In the genomic region with DNA sequence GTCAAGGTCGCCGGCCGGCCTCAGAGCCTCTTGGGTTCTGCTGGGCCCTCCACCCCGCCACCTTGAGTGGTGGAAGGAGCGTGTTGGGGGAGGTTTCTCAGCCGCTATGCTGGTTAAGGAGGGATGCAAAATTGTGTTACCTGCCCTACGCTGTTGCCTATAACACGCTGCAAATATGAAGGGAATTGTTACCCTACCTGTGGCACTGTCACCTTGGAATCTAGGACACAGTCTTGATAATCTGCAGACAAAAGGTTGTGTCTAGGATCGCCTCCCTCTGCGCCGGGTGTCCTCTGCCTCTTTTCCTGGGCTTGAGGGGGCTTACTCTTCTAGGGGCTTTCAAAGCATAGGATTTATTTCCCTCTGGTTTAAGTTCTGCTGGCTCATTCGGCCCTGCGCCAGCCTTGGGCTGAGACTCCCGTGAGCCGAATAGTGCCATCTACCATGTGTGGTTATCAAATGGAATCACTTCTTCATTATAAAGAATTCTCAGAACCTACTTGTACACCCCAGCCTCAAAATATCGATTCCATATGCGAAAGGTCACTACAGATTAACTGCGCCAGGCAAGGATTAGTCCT, we compare ENCODE assay signal across 2 cellular contexts.
TF ChIP-seq lines count a peak whose summit lies in the region.

No MANE protein-coding gene starts in this region.

TF ChIP-seq in K562, 482 proteins besides CTCF, POLR2A, EP300 and RAD21:
- TF ChIP-seq BCOR (IDR thresholded peaks at IDR 0.05), result no peak
- TF ChIP-seq, protein P1, sequence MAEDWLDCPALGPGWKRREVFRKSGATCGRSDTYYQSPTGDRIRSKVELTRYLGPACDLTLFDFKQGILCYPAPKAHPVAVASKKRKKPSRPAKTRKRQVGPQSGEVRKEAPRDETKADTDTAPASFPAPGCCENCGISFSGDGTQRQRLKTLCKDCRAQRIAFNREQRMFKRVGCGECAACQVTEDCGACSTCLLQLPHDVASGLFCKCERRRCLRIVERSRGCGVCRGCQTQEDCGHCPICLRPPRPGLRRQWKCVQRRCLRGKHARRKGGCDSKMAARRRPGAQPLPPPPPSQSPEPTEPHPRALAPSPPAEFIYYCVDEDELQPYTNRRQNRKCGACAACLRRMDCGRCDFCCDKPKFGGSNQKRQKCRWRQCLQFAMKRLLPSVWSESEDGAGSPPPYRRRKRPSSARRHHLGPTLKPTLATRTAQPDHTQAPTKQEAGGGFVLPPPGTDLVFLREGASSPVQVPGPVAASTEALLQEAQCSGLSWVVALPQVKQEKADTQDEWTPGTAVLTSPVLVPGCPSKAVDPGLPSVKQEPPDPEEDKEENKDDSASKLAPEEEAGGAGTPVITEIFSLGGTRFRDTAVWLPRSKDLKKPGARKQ (CRISPR knock-in tag; IDR thresholded peaks at IDR 0.05), result 0 out of 2 replicates have a peak, but pooled peaks have one; percentile 48
- TF ChIP-seq KAT2B (IDR thresholded peaks at IDR 0.05; ENCODE audit: low read depth, low read length), result no peak
- no peak for TF ChIP-seq XRCC3 (IDR thresholded peaks at IDR 0.05)
- no peak for TF ChIP-seq GTF2E2 (tag; IDR thresholded peaks at IDR 0.05)
- 0 out of 2 replicates have a peak, but pooled peaks have one; percentile 11 for TF ChIP-seq CTBP1 (IDR thresholded peaks at IDR 0.05; ENCODE audit: borderline replicate concordance)
- TF ChIP-seq ETS2 (tag; IDR thresholded peaks at IDR 0.05; ENCODE audit: borderline replicate concordance, poor library complexity, severe bottlenecking), result no peak
- no peak for TF ChIP-seq RHOXF2B (CRISPR knock-in tag; conservative IDR thresholded peaks at IDR 0.05)
- TF ChIP-seq CXXC5 (CRISPR knock-in tag; IDR thresholded peaks at IDR 0.05), result no peak; the same call in 1 of the 2 replicates
- TF ChIP-seq HMGN3 (IDR thresholded peaks at IDR 0.05; ENCODE audit: borderline replicate concordance, extremely low read depth, insufficient read length, low read depth, low read length), result no peak
- peak; percentile 52; the same call in 1 of the 2 replicates for TF ChIP-seq ESRRA (IDR thresholded peaks at IDR 0.05; ENCODE audit: borderline replicate concordance, low read depth)
- no peak for TF ChIP-seq ZNF174 (CRISPR knock-in tag; IDR thresholded peaks at IDR 0.05)
- no peak for TF ChIP-seq NCOA6 (IDR thresholded peaks at IDR 0.05)
- TF ChIP-seq POLR3G (IDR thresholded peaks at IDR 0.05; ENCODE audit: extremely low read depth, insufficient read length, insufficient replicate concordance), result no peak
- no peak for TF ChIP-seq CREM (IDR thresholded peaks at IDR 0.05; ENCODE audit: low read depth)
- TF ChIP-seq ZNF584 (CRISPR knock-in tag; IDR thresholded peaks at IDR 0.05; ENCODE audit: low read depth), result peak; percentile 70
- TF ChIP-seq THRAP3 (IDR thresholded peaks at IDR 0.05; ENCODE audit: borderline replicate concordance), result no peak
- no peak for TF ChIP-seq ETS1 (conservative IDR thresholded peaks at IDR 0.05; ENCODE audit: control insufficient read depth, low read depth, low read length)
- TF ChIP-seq, protein P2, sequence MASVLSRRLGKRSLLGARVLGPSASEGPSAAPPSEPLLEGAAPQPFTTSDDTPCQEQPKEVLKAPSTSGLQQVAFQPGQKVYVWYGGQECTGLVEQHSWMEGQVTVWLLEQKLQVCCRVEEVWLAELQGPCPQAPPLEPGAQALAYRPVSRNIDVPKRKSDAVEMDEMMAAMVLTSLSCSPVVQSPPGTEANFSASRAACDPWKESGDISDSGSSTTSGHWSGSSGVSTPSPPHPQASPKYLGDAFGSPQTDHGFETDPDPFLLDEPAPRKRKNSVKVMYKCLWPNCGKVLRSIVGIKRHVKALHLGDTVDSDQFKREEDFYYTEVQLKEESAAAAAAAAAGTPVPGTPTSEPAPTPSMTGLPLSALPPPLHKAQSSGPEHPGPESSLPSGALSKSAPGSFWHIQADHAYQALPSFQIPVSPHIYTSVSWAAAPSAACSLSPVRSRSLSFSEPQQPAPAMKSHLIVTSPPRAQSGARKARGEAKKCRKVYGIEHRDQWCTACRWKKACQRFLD (CRISPR knock-in tag; IDR thresholded peaks at IDR 0.05), result peak; percentile 60; the same call in 1 of the 2 replicates
- TF ChIP-seq CBX5 (IDR thresholded peaks at IDR 0.05; ENCODE audit: borderline replicate concordance, low read depth), result no peak
- 0 out of 2 replicates have a peak, but pooled peaks have one; percentile 4 for TF ChIP-seq RBFOX2 (IDR thresholded peaks at IDR 0.05; ENCODE audit: low read depth, low read length)
- no peak for TF ChIP-seq KDM5B (IDR thresholded peaks at IDR 0.05; ENCODE audit: insufficient replicate concordance, low read depth, low read length)
- TF ChIP-seq, protein P3, sequence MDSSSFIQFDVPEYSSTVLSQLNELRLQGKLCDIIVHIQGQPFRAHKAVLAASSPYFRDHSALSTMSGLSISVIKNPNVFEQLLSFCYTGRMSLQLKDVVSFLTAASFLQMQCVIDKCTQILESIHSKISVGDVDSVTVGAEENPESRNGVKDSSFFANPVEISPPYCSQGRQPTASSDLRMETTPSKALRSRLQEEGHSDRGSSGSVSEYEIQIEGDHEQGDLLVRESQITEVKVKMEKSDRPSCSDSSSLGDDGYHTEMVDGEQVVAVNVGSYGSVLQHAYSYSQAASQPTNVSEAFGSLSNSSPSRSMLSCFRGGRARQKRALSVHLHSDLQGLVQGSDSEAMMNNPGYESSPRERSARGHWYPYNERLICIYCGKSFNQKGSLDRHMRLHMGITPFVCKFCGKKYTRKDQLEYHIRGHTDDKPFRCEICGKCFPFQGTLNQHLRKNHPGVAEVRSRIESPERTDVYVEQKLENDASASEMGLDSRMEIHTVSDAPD (CRISPR knock-in tag; IDR thresholded peaks at IDR 0.05), result no peak
- no peak for TF ChIP-seq TRIM28 (IDR thresholded peaks at IDR 0.05)
TF ChIP-seq in K562: peak in this region for 6.

TF ChIP-seq in HepG2, 621 proteins besides CTCF, POLR2A, EP300 and RAD21:
- TF ChIP-seq SP2 (CRISPR knock-in tag; IDR thresholded peaks at IDR 0.05), result no peak
